28 cellular contexts compared by ENCODE assay signal in genomic region chr6:26006086-26006939, GRCh38. TPM values are rescaled to one million over a fixed set of nuclear protein-coding genes. Genes with fewer than 3 reads are reported as not detected.
DNase-seq lines count a peak whose midpoint lies in the region; ATAC-seq, FAIRE-seq and TF ChIP-seq lines count a peak whose summit lies in the region.
"Had no signal": no experiment of that assay in that cellular context is flagged by ENCODE, and none has a peak within 500 bp of the region (broad histone marks: within the 10 kb centered on the region; RNA-seq: fewer than 3 reads in every experiment).

No MANE protein-coding gene starts in this region.

- H3K4me1 ChIP-seq in GM23338 (ENCODE audit: insufficient read depth): peaks cover 16% of the 10 kb centered on the region
- H3K4me1 ChIP-seq in RWPE2 (ENCODE audit: insufficient read depth, poor library complexity, severe bottlenecking): no peaks in the 10 kb centered on the region
- peaks cover 5 to 10% of the 10 kb centered on the region in 2 experiments for H3K4me1 ChIP-seq in K562 (replicated peaks in 1 of 2; ENCODE audit: control insufficient read depth in 2 of 2, insufficient read depth in 2 of 2, low read length in 2 of 2)
- H3K4me1 ChIP-seq: ascending aorta, foreskin keratinocyte, right atrium auricular region had no signal

- in situ Hi-C loops in K562 (cut with MboI): no loop called here
- in situ Hi-C loops in G401 (cut with HindIII; ENCODE audit: low sequenced_read_pairs): no loop called here

- no peak overlapping the region for H2AFZ ChIP-seq in GM23338
- H2AFZ ChIP-seq in K562 (ENCODE audit: low read depth, low read length): no peak overlapping the region

- H3K9me2 ChIP-seq in GM23338 (ENCODE audit: insufficient read depth): no peaks in the 10 kb centered on the region

- H3K27me3 ChIP-seq in GM23338 (ENCODE audit: insufficient read depth) (no peaks in the 10 kb centered on the region), RWPE2 (ENCODE audit: insufficient read depth, poor library complexity, severe bottlenecking) (no peaks in the 10 kb centered on the region), K562 (ENCODE audit: control insufficient read depth in 2 of 2, insufficient read depth in 2 of 2, low read length in 2 of 2) (no peaks in the 10 kb centered on the region)
- H3K27me3 ChIP-seq: ascending aorta, foreskin keratinocyte, heart left ventricle, right atrium auricular region, transverse colon had no signal

- H3K9me3 Mint-ChIP-seq in GM23338: no peaks in the 10 kb centered on the region
- H3K9me3 Mint-ChIP-seq: activated CD4-positive, alpha-beta memory T cell treated with anti-CD3 and anti-CD28 coated beads, Interleukin-2, amount 10 ng/mL, durations not matched to agents 7 days and 5 days; activated naive CD8-positive, alpha-beta T cell treated with anti-CD3 and anti-CD28 coated beads for 36 hours; CD4-positive, alpha-beta memory T cell; H9; IgD-negative memory B cell had no signal

- CTCF ChIA-PET in K562 (lab: Yijun Ruan, JAX; ENCODE audit: low intra/inter-chr PET ratio): interaction anchor here (1.1 kb wide), 1 partner anchor 91 kb away, joined by 3 read pairs; no protein-coding TSS in a partner anchor

- H3F3A ChIP-seq in GM23338 (replicated peaks; ENCODE audit: low read depth): no peaks in the 10 kb centered on the region

- H3K79me2 ChIP-seq in GM23338 (replicated peaks; ENCODE audit: insufficient read depth): no peaks in the 10 kb centered on the region
- H3K79me2 ChIP-seq in K562 (ENCODE audit: control insufficient read depth, insufficient read depth, low read length): no peaks in the 10 kb centered on the region

- peaks cover 15% of the 10 kb centered on the region for H3K4me1 Mint-ChIP-seq in GM23338
- H3K4me1 Mint-ChIP-seq: activated naive CD8-positive, alpha-beta T cell treated with anti-CD3 and anti-CD28 coated beads for 36 hours had no signal

- TF ChIP-seq EP300 in K562 (IDR thresholded peaks at IDR 0.05; ENCODE audit: low read length): no peak

- H3K4me3 ChIP-seq in GM23338: no peak overlapping the region
- H3K4me3 ChIP-seq in RWPE2 (ENCODE audit: severe bottlenecking): no peak overlapping the region
- no peak overlapping the region for H3K4me3 ChIP-seq in K562
- H3K4me3 ChIP-seq: ascending aorta, heart left ventricle, lower lobe of right lung, right atrium auricular region, transverse colon had no signal

- H3K9me1 ChIP-seq in K562 (ENCODE audit: control insufficient read depth, insufficient read depth, low read length): no peaks in the 10 kb centered on the region

- peaks cover 4% of the 10 kb centered on the region for H3K27me3 Mint-ChIP-seq in GM23338 (ENCODE audit: insufficient read depth, low read depth, poor library complexity)
- H3K27me3 Mint-ChIP-seq: activated CD4-positive, alpha-beta memory T cell treated with anti-CD3 and anti-CD28 coated beads, Interleukin-2, amount 10 ng/mL, durations not matched to agents 7 days and 5 days; activated naive CD8-positive, alpha-beta T cell treated with anti-CD3 and anti-CD28 coated beads for 36 hours; CD4-positive, alpha-beta memory T cell; IgD-negative memory B cell had no signal

- H3K9me3 ChIP-seq in RWPE2 (ENCODE audit: severe bottlenecking): no peaks in the 10 kb centered on the region
- no peaks in the 10 kb centered on the region for H3K9me3 ChIP-seq in K562 (replicated peaks; ENCODE audit: control insufficient read depth, insufficient read depth, low read depth, low read length)
- H3K9me3 ChIP-seq: ascending aorta, heart left ventricle, lower lobe of right lung, right atrium auricular region, transverse colon had no signal

- peak; percentile 42 for DNase-seq in NCI-H2029 (lab: John Stamatoyannopoulos, UW)
- no peak for DNase-seq in NCI-H2029 treated with DMSO at 0.1 percent for 48 hours (lab: John Stamatoyannopoulos, UW)
- DNase-seq in GM23338 (ENCODE audit: low spot score): no peak
- no peak for DNase-seq in RWPE2 (ENCODE audit: low spot score)
- DNase-seq in K562 (ENCODE audit: extremely low read depth in 1 of 4, low spot score in 3 of 4): no peak
- DNase-seq in G401 (ENCODE audit: low spot score): no peak
- DNase-seq in GM10266 (ENCODE audit: extremely low spot score): no peak
- DNase-seq: activated CD4-positive, alpha-beta memory T cell treated with anti-CD3 and anti-CD28 coated beads, Interleukin-2, amount 10 ng/mL, durations not matched to agents 7 days and 5 days; activated CD4-positive, CD25-positive, alpha-beta regulatory T cell; activated effector memory CD4-positive, alpha-beta T cell treated with Interleukin-2 at 50 U/mL for 16 hours; activated naive CD8-positive, alpha-beta T cell treated with anti-CD3 and anti-CD28 coated beads for 36 hours; AML-193; CD4-positive, alpha-beta memory T cell; central memory CD4-positive, alpha-beta T cell; foreskin keratinocyte; H9; heart left ventricle; lower lobe of right lung; NCI-H526 treated with DMSO at 0.1 percent for 48 hours; stimulated activated CD4-positive, alpha-beta T cell treated with anti-CD3 and anti-CD28 coated beads, Interleukin-2, amount 100 ng/mL, for 24 hours; transverse colon had no signal

- POLR2A ChIA-PET in K562 (lab: Yijun Ruan, JAX): interaction anchor here (0.6 to 11.2 kb wide), 9 partner anchors 10 to 299 kb away, joined by 3 to 206 read pairs (median 4); a partner anchor contains a TSS

- H3K27ac Mint-ChIP-seq in GM23338: no peak overlapping the region
- H3K27ac Mint-ChIP-seq: activated CD4-positive, alpha-beta memory T cell treated with anti-CD3 and anti-CD28 coated beads, Interleukin-2, amount 10 ng/mL, durations not matched to agents 7 days and 5 days; activated naive CD8-positive, alpha-beta T cell treated with anti-CD3 and anti-CD28 coated beads for 36 hours; H9; IgD-negative memory B cell had no signal

- H3K9ac ChIP-seq in K562 (ENCODE audit: insufficient read depth in 1 of 2, low read depth in 2 of 2, low read length in 2 of 2): no peak overlapping the region

- TF ChIP-seq RAD21 in K562 (CRISPR knock-in tag; conservative IDR thresholded peaks at IDR 0.05 in 1 of 2, IDR thresholded peaks at IDR 0.05 in 1 of 2): no peak

- no peak overlapping the region for H3K4me3 Mint-ChIP-seq in GM23338
- H3K4me3 Mint-ChIP-seq: activated CD4-positive, alpha-beta memory T cell treated with anti-CD3 and anti-CD28 coated beads, Interleukin-2, amount 10 ng/mL, durations not matched to agents 7 days and 5 days; activated naive CD8-positive, alpha-beta T cell treated with anti-CD3 and anti-CD28 coated beads for 36 hours; CD4-positive, alpha-beta memory T cell; H9; IgD-negative memory B cell had no signal

- no peak for TF ChIP-seq CTCF in GM23338 (conservative IDR thresholded peaks at IDR 0.05; ENCODE audit: low read depth in 2 of 2)
- TF ChIP-seq CTCF in RWPE2 (IDR thresholded peaks at IDR 0.05; ENCODE audit: poor library complexity, severe bottlenecking): no peak
- TF ChIP-seq CTCF in K562 (IDR thresholded peaks at IDR 0.05 in 2 of 3, conservative IDR thresholded peaks at IDR 0.05 in 1 of 3; ENCODE audit: insufficient read depth in 2 of 3, low read depth in 1 of 3, low read length in 3 of 3): no peak
- no peak for TF ChIP-seq CTCF in GM10266 (IDR thresholded peaks at IDR 0.05; ENCODE audit: control insufficient read depth, insufficient read depth, low read depth, missing control alignments)

- H3K27ac ChIP-seq in GM23338 (ENCODE audit: low read depth) (no peak overlapping the region), RWPE2 (ENCODE audit: poor library complexity, severe bottlenecking) (no peak overlapping the region), K562 (ENCODE audit: extremely low read depth, low read depth, low read length) (no peak overlapping the region)
- H3K27ac ChIP-seq: ascending aorta, foreskin keratinocyte, heart left ventricle, lower lobe of right lung, right atrium auricular region, RWPE1, transverse colon had no signal

- no peak for TF ChIP-seq POLR2A in K562 (conservative IDR thresholded peaks at IDR 0.05)

- H3K36me3 Mint-ChIP-seq in GM23338 (ENCODE audit: low read depth): no peaks in the 10 kb centered on the region; the same call in 2 of the 3 replicates

- H3K36me3 ChIP-seq in GM23338 (ENCODE audit: insufficient read depth) (no peaks in the 10 kb centered on the region; the same call in 1 of the 2 replicates), RWPE2 (ENCODE audit: low read depth) (no peaks in the 10 kb centered on the region), K562 (ENCODE audit: control insufficient read depth, insufficient read depth, low read length) (no peaks in the 10 kb centered on the region)
- H3K36me3 ChIP-seq: ascending aorta, right atrium auricular region, transverse colon had no signal

- ATAC-seq in GM23338 (peak; percentile 38; the same call in 2 of the 3 replicates), RWPE2 (ENCODE audit: low read depth) (peak; percentile 23; the same call in 1 of the 3 replicates), K562 (no peak; the same call in 1 of the 3 replicates), GM18868 (IDR thresholded peaks at IDR 0.05; ENCODE audit: unreplicated experiment) (no peak)
- ATAC-seq: esophagus mucosa, foreskin keratinocyte, heart left ventricle, lower lobe of right lung had no signal

- H3K4me2 ChIP-seq in GM23338 (no peak overlapping the region), K562 (ENCODE audit: insufficient read depth, low read length) (no peak overlapping the region)

- no peak for FAIRE-seq in K562 (lab: Jason Lieb, UNC)
- FAIRE-seq: A204.1 had no signal

- intact Hi-C loops in K562 (cut with micrococcal nuclease): no loop called here

- no peaks in the 10 kb centered on the region for H4K20me1 ChIP-seq in GM23338 (replicated peaks; ENCODE audit: insufficient read depth)
- no peaks in the 10 kb centered on the region for H4K20me1 ChIP-seq in K562 (replicated peaks; ENCODE audit: control insufficient read depth, insufficient read depth, low read length)

- BruUV-seq in K562 (replicated peaks; lab: Mats Ljungman, UMichigan): no TSS peak

RNA-seq across cellular contexts. Expression of gene TRIM38, which starts 43.7 kb away (rescaled TPM):
- total RNA-seq in GM23338 (2014; rRNA removed; shearing (Covaris generic)): 0.58 and 0.66 TPM in 2 replicates
- polyA plus RNA-seq in GM23338 (2016; fragmentation: Nextera tagmentation; extraction: Ambion mirVana) (0.57 and 0.82 TPM in 2 replicates), K562 (2011; rRNA removed) (4.8 and 6.7 TPM in 2 replicates), K562 (2014; fragmentation: Illumina TruSeq; extraction: Trizol) (5.9 and 6.6 TPM in 2 replicates), K562 (2014; fragmentation: Nextera tagmentation; extraction: Ambion mirVana) (1 to 10 TPM; 1.7 to 2.3 TPM), K562 (2014; rRNA removed) (5.2 and 5.7 TPM in 2 replicates)
- 7.8 and 13.4 TPM in 2 replicates for total RNA-seq in K562 (2011; cell fraction: chromatin; rRNA removed; ENCODE audit: low replicate concordance)
- 4.8 and 5.9 TPM in 2 replicates for total RNA-seq in K562 (2011; cell fraction: nucleolus; rRNA removed)
- total RNA-seq in K562 (2011; cell fraction: nucleoplasm; rRNA removed): 8.2 and 15.0 TPM in 2 replicates
- total RNA-seq in K562 (2014; rRNA removed) (4.4 and 4.8 TPM in 2 replicates), K562 (2014; rRNA removed; fragmentation: Illumina TruSeq; extraction: Trizol) (6.5 and 7.3 TPM in 2 replicates), K562 (2015; rRNA removed; fragmentation: Illumina TruSeq; extraction: Trizol) (6.1 and 6.7 TPM in 2 replicates), K562 (2021) (5.3 and 6.3 TPM in 2 replicates)
- 2.0 and 2.8 TPM in 2 replicates for polyA plus RNA-seq in K562 (2011; cell fraction: cytosol; rRNA removed)
- polyA plus RNA-seq in K562 (2011; cell fraction: nucleus; rRNA removed): 6.6 and 8.0 TPM in 2 replicates
- 3.9 and 8.4 TPM in 2 replicates for polyA plus RNA-seq in K562 (2012)
- 7.4 and 7.6 TPM in 2 replicates for polyA minus RNA-seq in K562 (2011; rRNA and poly(A)+ RNA removed)
- 2.9 and 3.2 TPM in 2 replicates for polyA minus RNA-seq in K562 (2011; cell fraction: cytosol; rRNA and poly(A)+ RNA removed)
- polyA minus RNA-seq in K562 (2011; cell fraction: nucleus; rRNA and poly(A)+ RNA removed): 5.3 and 6.3 TPM in 2 replicates
- total RNA-seq in G401 (2014; rRNA removed; shearing (Covaris generic)): 0.03 and 0.06 TPM in 2 replicates

Comparison
In these comparisons a context has a peak if more than half of its experiments do, and no peak if none do; other contexts are left out.
1. ATAC-seq: peak in GM23338 (single experiment) and RWPE2 (single experiment); none in K562 (single experiment) and GM18868 (single experiment).